In genomic region chr6:117110737-117111136, GRCh38 we compare ENCODE assay signal across 30 cellular contexts.
"Had no signal": no experiment of that assay in that cellular context is flagged by ENCODE, and none has a peak within 500 bp of the region (broad histone marks: within the 10 kb centered on the region; RNA-seq: fewer than 3 reads in every experiment).

No MANE protein-coding gene starts in this region.

- H3K9me3 ChIP-seq: adrenal gland, body of pancreas, MG63, Peyer's patch had no signal

- H3K27me3 Mint-ChIP-seq: activated CD4-positive, alpha-beta T cell treated with anti-CD3 and anti-CD28 coated beads, Interleukin-2, amount 10 ng/mL, durations not matched to agents 24 days and 14 days; activated T-cell treated with anti-CD3 and anti-CD28 coated beads, Interleukin-2, amount 50 U/mL, for 24 hours had no signal

- H3K36me3 ChIP-seq: adrenal gland, breast epithelium, MG63, Peyer's patch had no signal

- H3K27me3 ChIP-seq: adrenal gland, body of pancreas, breast epithelium, MG63, Peyer's patch had no signal

- H3K27ac ChIP-seq: adrenal gland, body of pancreas, breast epithelium, Peyer's patch had no signal

- H3K4me3 Mint-ChIP-seq: activated CD4-positive, alpha-beta T cell treated with anti-CD3 and anti-CD28 coated beads, Interleukin-2, amount 10 ng/mL, durations not matched to agents 24 days and 14 days; activated CD8-positive, alpha-beta T cell treated with anti-CD3 and anti-CD28 coated beads, Interleukin-2, amount 10 ng/mL, durations not matched to agents 7 days and 5 days; activated T-cell treated with anti-CD3 and anti-CD28 coated beads, Interleukin-2, amount 50 U/mL, for 24 hours had no signal

- DNase-seq: activated CD4-positive, alpha-beta T cell treated with anti-CD3 and anti-CD28 coated beads, Interleukin-2, amount 10 ng/mL, durations not matched to agents 24 days and 14 days; activated CD4-positive, alpha-beta T cell treated with anti-CD3 and anti-CD28 coated beads, Interleukin-2, amount 50 U/mL, for 4 hours; activated CD8-positive, alpha-beta T cell treated with anti-CD3 and anti-CD28 coated beads, Interleukin-2, amount 10 ng/mL, durations not matched to agents 7 days and 5 days; activated gamma-delta T cell; activated naive CD4-positive, alpha-beta T cell treated with Interleukin-2 at 50 U/mL for 16 hours; activated T-cell treated with anti-CD3 and anti-CD28 coated beads, Interleukin-2, amount 50 U/mL, for 24 hours; adrenal gland; body of pancreas; Kasumi-1; KG1; MG63; NCI-H1048; NCI-H1105 treated with DMSO at 0.1 percent for 48 hours; NCI-H1436; NCI-H1694; NCI-H1930; NCI-H2081 treated with DMSO at 0.1 percent for 48 hours; NCI-H345; NCI-H524 treated with DMSO at 0.1 percent for 48 hours; NCI-H748 treated with DMSO at 0.1 percent for 48 hours; NK-92 treated with Interleukin-12 subunit alpha and Interleukin-12 subunit beta, amount 100 ng/mL, for 24 hours; PC-3; Peyer's patch; RPMI8226; SIG-M5; SW 1271; T1000 had no signal

- H3K4me1 ChIP-seq: adrenal gland, body of pancreas, breast epithelium, Peyer's patch had no signal

- ATAC-seq: activated CD8-positive, alpha-beta T cell treated with anti-CD3 and anti-CD28 coated beads, Interleukin-2, amount 10 ng/mL, durations not matched to agents 7 days and 5 days; activated naive CD4-positive, alpha-beta T cell treated with anti-CD3 and anti-CD28 coated beads, Interleukin-2, amount 50 U/mL, for 72 hours; body of pancreas; PC-3 had no signal

- H3K4me3 ChIP-seq: adrenal gland, body of pancreas, breast epithelium, MG63, Peyer's patch had no signal

- H3K27ac Mint-ChIP-seq: activated CD4-positive, alpha-beta T cell treated with anti-CD3 and anti-CD28 coated beads, Interleukin-2, amount 10 ng/mL, durations not matched to agents 24 days and 14 days; activated CD8-positive, alpha-beta T cell treated with anti-CD3 and anti-CD28 coated beads, Interleukin-2, amount 10 ng/mL, durations not matched to agents 7 days and 5 days; activated naive CD4-positive, alpha-beta T cell treated with anti-CD3 and anti-CD28 coated beads, Interleukin-2, amount 50 U/mL, for 72 hours; activated T-cell treated with anti-CD3 and anti-CD28 coated beads, Interleukin-2, amount 50 U/mL, for 24 hours; activated T-helper 2 cell treated with anti-CD3 and anti-CD28 coated beads, Interferon-gamma antibody, Interleukin-2, Interleukin-4, amounts not matched to agents 10 μg/mL and 5 μg/mL and 100 μg/mL, durations not matched to agents 14 hours and 24 hours and 36 hours had no signal

- H3K4me1 Mint-ChIP-seq: activated CD4-positive, alpha-beta T cell treated with anti-CD3 and anti-CD28 coated beads, Interleukin-2, amount 10 ng/mL, durations not matched to agents 24 days and 14 days had no signal
